In the genomic region with DNA sequence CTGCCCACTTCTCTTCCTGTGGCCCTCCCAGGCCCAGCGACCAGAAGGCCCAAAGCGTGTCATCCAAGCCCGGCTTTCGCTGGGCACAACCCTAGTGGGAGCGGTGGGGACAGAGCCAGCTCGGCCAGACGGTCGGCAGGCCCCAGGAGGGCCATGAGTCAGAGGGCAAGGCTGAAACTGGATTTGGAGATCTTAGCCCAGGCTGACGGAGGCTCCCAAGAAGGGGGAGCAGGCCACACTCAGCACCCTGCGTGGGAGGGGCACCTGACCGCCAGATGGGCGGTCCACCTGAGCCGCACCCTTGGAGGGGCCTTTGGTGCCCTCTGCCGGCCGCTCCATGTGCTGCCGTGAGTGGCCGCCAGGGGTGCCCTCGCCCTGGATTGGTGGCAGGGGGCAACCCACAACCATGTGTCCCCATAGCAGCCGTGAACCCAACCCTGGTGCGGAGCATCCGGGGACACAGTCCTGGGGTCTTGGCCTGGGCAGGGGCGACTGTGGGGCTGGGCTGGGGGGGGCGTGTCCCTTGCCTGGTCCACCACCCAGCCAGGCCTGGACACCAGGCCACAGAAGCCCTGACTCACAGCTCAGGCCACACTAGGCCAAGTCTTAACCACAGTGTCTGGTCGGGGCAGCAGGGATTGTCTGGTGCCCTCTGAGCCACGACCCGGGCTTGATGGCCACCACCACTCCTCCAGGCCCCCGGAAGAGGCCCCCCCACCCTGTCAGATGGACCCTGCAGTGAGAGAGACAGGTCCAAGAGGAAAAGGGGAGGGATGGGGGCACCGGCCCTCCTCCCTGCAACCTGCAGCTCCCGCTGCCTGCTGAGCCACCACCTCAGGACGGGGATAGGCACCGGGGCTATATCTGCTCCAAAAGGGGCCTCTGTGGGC, we compare ENCODE assay signal across 8 cellular contexts. TPM values are rescaled to one million over a fixed set of nuclear protein-coding genes. Genes with fewer than 3 reads are reported as not detected.
A peak's percentile ranks its signal among the peaks of the same experiment; 100 is the strongest.
DNase-seq lines count a peak whose midpoint lies in the region; TF ChIP-seq lines count a peak whose summit lies in the region.
"Had no signal": no experiment of that assay in that cellular context is flagged by ENCODE, and none has a peak within 500 bp of the region (broad histone marks: within the 10 kb centered on the region; RNA-seq: fewer than 3 reads in every experiment).

No MANE protein-coding gene starts in this region.

- in situ Hi-C loops in transverse colon (cut with MboI; ENCODE audit: low pct_ligation_motif_present in 1 of 4, low pct_unique_long_range_greater_than_20kb in 1 of 4, low sequenced_read_pairs in 3 of 4): loop anchor here in 1 of 4 donors (10.0 kb wide), 1 partner anchor 63 kb away; no protein-coding TSS in a partner anchor

- H3K27me3 Mint-ChIP-seq in activated naive CD4-positive, alpha-beta T cell treated with anti-CD3 and anti-CD28 coated beads for 36 hours (ENCODE audit: low read depth): peaks cover 2% of the 10 kb centered on the region

- H3K9me3 ChIP-seq in SJSA1 (replicated peaks) (no peaks in the 10 kb centered on the region), transverse colon (no peaks in the 10 kb centered on the region)

- H3K27me3 ChIP-seq in SJSA1 (replicated peaks): no peaks in the 10 kb centered on the region; the same call in 1 of the 2 replicates
- peaks cover 54% of the 10 kb centered on the region for H3K27me3 ChIP-seq in transverse colon

- peaks cover 5% of the 10 kb centered on the region for H3K4me1 Mint-ChIP-seq in activated naive CD4-positive, alpha-beta T cell treated with anti-CD3 and anti-CD28 coated beads for 36 hours (ENCODE audit: low read depth)

- H3K4me1 ChIP-seq in SJSA1 (replicated peaks): no peaks in the 10 kb centered on the region
- H3K4me1 ChIP-seq in transverse colon: peaks cover 8 to 35% (median 29%) of the 10 kb centered on the region in 4 donors

- TF ChIP-seq POLR2A in transverse colon (IDR thresholded peaks at IDR 0.05): no peak

- H3K36me3 Mint-ChIP-seq in activated naive CD4-positive, alpha-beta T cell treated with anti-CD3 and anti-CD28 coated beads for 36 hours (ENCODE audit: low read depth): no peaks in the 10 kb centered on the region

- no peak overlapping the region for H3K27ac ChIP-seq in SJSA1
- H3K27ac ChIP-seq in transverse colon: peak overlapping the region in 2 of 4 donors; percentile 11 to 19

- H3K4me3 ChIP-seq in SJSA1 (no peak overlapping the region), transverse colon (no peak overlapping the region)

- DNase-seq in HPDE6-E6E7 (ENCODE audit: extremely low spot score) (peak; percentile 95), SJSA1 (ENCODE audit: low read depth in 1 of 2, low spot score in 2 of 2) (peak; percentile 54 to 63), glomerular visceral epithelial cell (ENCODE audit: extremely low spot score) (peak; percentile 98), pons (ENCODE audit: low spot score) (peak; percentile 74), transverse colon (peak; percentile 87)
- peak; percentile 84 for DNase-seq in activated naive CD4-positive, alpha-beta T cell treated with anti-CD3 and anti-CD28 coated beads for 36 hours

- H3K27ac Mint-ChIP-seq in activated naive CD4-positive, alpha-beta T cell treated with anti-CD3 and anti-CD28 coated beads for 36 hours: no peak overlapping the region
- H3K27ac Mint-ChIP-seq: stimulated activated naive CD8-positive, alpha-beta T cell treated with anti-CD3 and anti-CD28 coated beads, Interleukin-15, Interleukin-2, amounts not matched to agents 100 ng/mL and 50 ng/mL, for 24 hours had no signal

- no peak overlapping the region for H3K4me3 Mint-ChIP-seq in activated naive CD4-positive, alpha-beta T cell treated with anti-CD3 and anti-CD28 coated beads for 36 hours
- H3K4me3 Mint-ChIP-seq: stimulated activated naive CD8-positive, alpha-beta T cell treated with anti-CD3 and anti-CD28 coated beads, Interleukin-15, Interleukin-2, amounts not matched to agents 100 ng/mL and 50 ng/mL, for 24 hours had no signal

- WGBS in transverse colon (ENCODE audit: low coverage in 1 of 2), 2 donors: 26% methylated on average over 30 of the region's 31 CpGs; no CpG with 5 or more reads in 1 of the 2 donors

- CTCF ChIA-PET in activated naive CD4-positive, alpha-beta T cell treated with anti-CD3 and anti-CD28 coated beads for 36 hours (lab: Charles Lee): interaction anchor here (0.9 to 2.6 kb wide), 3 partner anchors 37 to 313 kb away, joined by 3 to 21 read pairs (median 3); no protein-coding TSS in a partner anchor

- intact Hi-C loops in activated naive CD4-positive, alpha-beta T cell treated with anti-CD3 and anti-CD28 coated beads for 36 hours (cut with micrococcal nuclease): loop anchor here (1.0 to 10.0 kb wide), 4 partner anchors 37 to 523 kb away; a partner anchor contains a TSS
- intact Hi-C loops in transverse colon (cut with DNase I; ENCODE audit: low total_unique reads): no loop called here

- peak; percentile 99 for TF ChIP-seq CTCF in GM12872 (IDR thresholded peaks at IDR 0.05; ENCODE audit: insufficient read depth, low read depth, low read length)
- peak; percentile 97 to 99 (median 98) for TF ChIP-seq CTCF in transverse colon (IDR thresholded peaks at IDR 0.05)

- no peak for TF ChIP-seq EP300 in transverse colon (IDR thresholded peaks at IDR 0.05; ENCODE audit: low read depth)

- H3K9me3 Mint-ChIP-seq in activated naive CD4-positive, alpha-beta T cell treated with anti-CD3 and anti-CD28 coated beads for 36 hours: no peaks in the 10 kb centered on the region
- H3K9me3 Mint-ChIP-seq: stimulated activated naive CD8-positive, alpha-beta T cell treated with anti-CD3 and anti-CD28 coated beads, Interleukin-15, Interleukin-2, amounts not matched to agents 100 ng/mL and 50 ng/mL, for 24 hours had no signal

- H3K36me3 ChIP-seq in SJSA1 (no peaks in the 10 kb centered on the region), transverse colon (no peaks in the 10 kb centered on the region)

RNA-seq across cellular contexts. Expression of a gene that starts 19.2 kb away (rescaled TPM):
- total RNA-seq in SJSA1 (2014; rRNA removed; shearing (Covaris generic)): 159 and 302 TPM in 2 replicates
- 100 to 1,000 TPM; 327 to 360 TPM for total RNA-seq in activated naive CD4-positive, alpha-beta T cell treated with anti-CD3 and anti-CD28 coated beads for 36 hours
- 100 to 1,000 TPM; 124 to 164 (median 141) TPM for total RNA-seq in transverse colon

RNA-seq across cellular contexts. Expression of a gene that starts 22.1 kb away (rescaled TPM):
- total RNA-seq in SJSA1 (2014; rRNA removed; shearing (Covaris generic)): not detected in 2 replicates
- 1 to 10 TPM; 7.1 to 8.1 TPM for total RNA-seq in activated naive CD4-positive, alpha-beta T cell treated with anti-CD3 and anti-CD28 coated beads for 36 hours
- 1,000 to 10,000 TPM in 1 of 4 donors, 100 to 1,000 TPM in 3; 257 to 1,130 (median 322) TPM for total RNA-seq in transverse colon

RNA-seq across cellular contexts. Expression of a gene that starts 32.5 kb away (rescaled TPM):
- 16.0 and 16.7 TPM in 2 replicates for total RNA-seq in SJSA1 (2014; rRNA removed; shearing (Covaris generic))
- 1 to 10 TPM; 5.6 to 6.0 TPM for total RNA-seq in activated naive CD4-positive, alpha-beta T cell treated with anti-CD3 and anti-CD28 coated beads for 36 hours
- 100 to 1,000 TPM in 1 of 4 donors, 10 to 100 TPM in 3; 19.3 to 121 (median 41.8) TPM for total RNA-seq in transverse colon

RNA-seq across cellular contexts. Expression of a gene that starts 33.1 kb away (rescaled TPM):
- total RNA-seq in SJSA1 (2014; rRNA removed; shearing (Covaris generic)): 4.4 and 8.0 TPM in 2 replicates
- total RNA-seq in activated naive CD4-positive, alpha-beta T cell treated with anti-CD3 and anti-CD28 coated beads for 36 hours: 10 to 100 TPM; 57.5 to 67.9 TPM
- 10 to 100 TPM; 24.4 to 84.5 (median 34.0) TPM for total RNA-seq in transverse colon

RNA-seq across cellular contexts. Expression of a gene that starts 49.2 kb away (rescaled TPM):
- total RNA-seq in SJSA1 (2014; rRNA removed; shearing (Covaris generic)): 7.0 and 12.4 TPM in 2 replicates
- 10 to 100 TPM; 33.0 to 34.3 TPM for total RNA-seq in activated naive CD4-positive, alpha-beta T cell treated with anti-CD3 and anti-CD28 coated beads for 36 hours
- total RNA-seq in transverse colon: 100 to 1,000 TPM in 1 of 4 donors, 10 to 100 TPM in 3; 28.0 to 239 (median 38.4) TPM

Comparison
In these comparisons a context has a peak if more than half of its experiments do, and no peak if none do; other contexts are left out.
1. RNA of a gene that starts 22.1 kb away (total RNA-seq): 257 to 1,130 TPM in transverse colon; 7.1 to 8.1 TPM in activated naive CD4-positive, alpha-beta T cell treated with anti-CD3 and anti-CD28 coated beads for 36 hours and not detected in SJSA1; every median in the first group is over 10 times any median in the second.
2. Peak in every context shown above with its lines, with median percentiles within 50 percentile points of each other: DNase-seq.